ENCODE assay signal across 26 cellular contexts in genomic region chr11:70167723-70168404, GRCh38.
"Had no signal": no experiment of that assay in that cellular context is flagged by ENCODE, and none has a peak within 500 bp of the region (broad histone marks: within the 10 kb centered on the region; RNA-seq: fewer than 3 reads in every experiment).

No MANE protein-coding gene starts in this region.

- H3K9me3 Mint-ChIP-seq: activated T-cell treated with anti-CD3 and anti-CD28 coated beads, Interleukin-2, amount 50 U/mL, for 4 hours; activated T-helper 2 cell treated with anti-CD3 and anti-CD28 coated beads, Interferon-gamma antibody, Interleukin-2, Interleukin-4, amounts not matched to agents 10 μg/mL and 5 μg/mL and 100 μg/mL, durations not matched to agents 14 hours and 24 hours and 36 hours; effector memory CD8-positive, alpha-beta T cell had no signal

- H3K4me3 Mint-ChIP-seq: activated naive CD8-positive, alpha-beta T cell; activated T-cell treated with anti-CD3 and anti-CD28 coated beads, Interleukin-2, amount 50 U/mL, for 4 hours; effector memory CD8-positive, alpha-beta T cell; naive B cell; stimulated activated naive B cell treated with anti-CD40 and anti-IgM and Interleukin-4, amounts not matched to agents 10 μg/mL and 1 μg/mL and 100 μg/mL, for 72 hours had no signal

- H3K4me3 ChIP-seq: adrenal gland, ascending aorta, colonic mucosa, dorsolateral prefrontal cortex, esophagus squamous epithelium, gastroesophageal sphincter, sigmoid colon, smooth muscle cell, tibial nerve had no signal

- H3K27ac Mint-ChIP-seq: activated naive CD8-positive, alpha-beta T cell; activated T-helper 2 cell treated with anti-CD3 and anti-CD28 coated beads, Interferon-gamma antibody, Interleukin-2, Interleukin-4, amounts not matched to agents 10 μg/mL and 5 μg/mL and 100 μg/mL, durations not matched to agents 14 hours and 24 hours and 36 hours; effector memory CD8-positive, alpha-beta T cell; naive B cell; stimulated activated naive B cell treated with anti-CD40 and anti-IgM and Interleukin-4, amounts not matched to agents 10 μg/mL and 1 μg/mL and 100 μg/mL, for 72 hours had no signal

- H3K36me3 Mint-ChIP-seq: activated naive CD8-positive, alpha-beta T cell; stimulated activated naive B cell treated with anti-CD40 and anti-IgM and Interleukin-4, amounts not matched to agents 10 μg/mL and 1 μg/mL and 100 μg/mL, for 72 hours had no signal

- FAIRE-seq: islet of Langerhans had no signal

- H3K9me3 ChIP-seq: adrenal gland, ascending aorta, colonic mucosa, esophagus squamous epithelium, gastroesophageal sphincter, sigmoid colon, tibial nerve had no signal

- DNase-seq: activated CD4-positive, alpha-beta T cell treated with anti-CD3 and anti-CD28 coated beads, Interleukin-2, amount 50 U/mL, for 48 hours; activated CD8-positive, alpha-beta memory T cell treated with anti-CD3 and anti-CD28 coated beads, Interleukin-2, amount 50 U/mL, for 48 hours; activated naive CD4-positive, alpha-beta T cell; activated T-cell treated with anti-CD3 and anti-CD28 coated beads, Interleukin-2, amount 50 U/mL, for 4 hours; adrenal gland; colonic mucosa; dorsolateral prefrontal cortex; effector memory CD8-positive, alpha-beta T cell; esophagus squamous epithelium; head of caudate nucleus; hypothalamus; left colon; naive B cell; occipital lobe; posterior cingulate gyrus; sigmoid colon; stimulated activated CD4-positive, alpha-beta T cell treated with anti-CD3 and anti-CD28 coated beads, Interleukin-15, amount 100 ng/mL, for 24 hours; stimulated activated naive B cell treated with anti-CD40 and anti-IgM and Interleukin-4, amounts not matched to agents 10 μg/mL and 1 μg/mL and 100 μg/mL, for 72 hours; T-helper 9 cell had no signal

- ATAC-seq: activated T-cell treated with anti-CD3 and anti-CD28 coated beads, Interleukin-2, amount 50 U/mL, for 4 hours; effector memory CD8-positive, alpha-beta T cell; gastroesophageal sphincter; left colon; stimulated activated naive B cell treated with anti-CD40 and anti-IgM and Interleukin-4, amounts not matched to agents 10 μg/mL and 1 μg/mL and 100 μg/mL, for 72 hours had no signal

- H3K27me3 ChIP-seq: adrenal gland, ascending aorta, colonic mucosa had no signal

- H3K4me1 ChIP-seq: adrenal gland, ascending aorta, colonic mucosa, esophagus squamous epithelium, gastroesophageal sphincter, sigmoid colon, tibial nerve had no signal

- H3K4me1 Mint-ChIP-seq: naive B cell; stimulated activated naive B cell treated with anti-CD40 and anti-IgM and Interleukin-4, amounts not matched to agents 10 μg/mL and 1 μg/mL and 100 μg/mL, for 72 hours had no signal

- H3K36me3 ChIP-seq: adrenal gland, colonic mucosa, esophagus squamous epithelium, gastroesophageal sphincter, sigmoid colon, tibial nerve had no signal

- H3K27ac ChIP-seq: adrenal gland, colonic mucosa, dorsolateral prefrontal cortex, esophagus squamous epithelium, gastroesophageal sphincter, sigmoid colon, tibial nerve had no signal

- H3K4me2 ChIP-seq: smooth muscle cell had no signal
